ENCODE assay signal across 11 cellular contexts in the genomic region with DNA sequence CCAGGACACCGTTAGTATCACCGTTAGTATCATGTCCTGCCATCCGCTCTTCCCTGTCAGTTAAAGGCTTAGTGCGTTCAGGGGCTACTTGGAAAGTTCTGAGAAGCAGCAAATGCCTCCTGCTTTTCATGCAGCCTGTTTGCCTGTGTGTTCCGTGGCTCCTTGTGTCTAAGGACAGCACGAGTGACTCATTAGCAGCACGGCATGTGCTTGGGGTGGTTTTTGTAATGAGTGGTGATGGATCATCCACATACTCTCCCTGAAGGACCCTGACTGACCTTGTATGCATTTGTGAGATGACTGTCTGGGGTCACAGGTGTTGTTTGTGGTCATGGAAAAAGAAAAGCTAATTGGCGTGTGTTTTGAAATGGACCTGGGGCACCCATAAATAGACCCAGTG.
DNase-seq lines count a peak whose midpoint lies in the region; ATAC-seq, FAIRE-seq and TF ChIP-seq lines count a peak whose summit lies in the region.
"Had no signal": no experiment of that assay in that cellular context is flagged by ENCODE, and none has a peak within 500 bp of the region (broad histone marks: within the 10 kb centered on the region; RNA-seq: fewer than 3 reads in every experiment).

No MANE protein-coding gene starts in this region.

- no peaks in the 10 kb centered on the region for H3K9me3 ChIP-seq in skeletal muscle satellite cell (replicated peaks; ENCODE audit: low read length)

- FAIRE-seq in H54 (lab: Jason Lieb, UNC): no peak

- no peak overlapping the region for H3K4me3 Mint-ChIP-seq in endothelial cell (ENCODE audit: unreplicated experiment)
- no peak overlapping the region for H3K4me3 Mint-ChIP-seq in stimulated activated naive B cell treated with anti-CD40 and anti-IgM and Interleukin-4, amounts not matched to agents 10 μg/mL and 1 μg/mL and 100 μg/mL, for 72 hours
- no peak overlapping the region for H3K4me3 Mint-ChIP-seq in stimulated activated naive CD8-positive, alpha-beta T cell treated with anti-CD3 and anti-CD28 coated beads, Interleukin-15, amount 100 ng/mL, for 72 hours

- H3K4me1 ChIP-seq in skeletal muscle satellite cell (ENCODE audit: control insufficient read depth, insufficient read depth, low read length): peaks cover 17% of the 10 kb centered on the region

- H3K9me3 Mint-ChIP-seq in endothelial cell (ENCODE audit: unreplicated experiment): no peaks in the 10 kb centered on the region
- H3K9me3 Mint-ChIP-seq in stimulated activated naive B cell treated with anti-CD40 and anti-IgM and Interleukin-4, amounts not matched to agents 10 μg/mL and 1 μg/mL and 100 μg/mL, for 72 hours: no peaks in the 10 kb centered on the region
- H3K9me3 Mint-ChIP-seq in stimulated activated naive CD8-positive, alpha-beta T cell treated with anti-CD3 and anti-CD28 coated beads, Interleukin-15, amount 100 ng/mL, for 72 hours: no peaks in the 10 kb centered on the region

- no peaks in the 10 kb centered on the region for H3K27me3 ChIP-seq in brain microvascular endothelial cell (replicated peaks)
- H3K27me3 ChIP-seq in skeletal muscle satellite cell (ENCODE audit: control insufficient read depth, insufficient read depth, low read length): no peaks in the 10 kb centered on the region

- peak overlapping the region; percentile 12 for H3K4me2 ChIP-seq in skeletal muscle satellite cell (ENCODE audit: low read length)

- peaks cover 32% of the 10 kb centered on the region for H3K4me1 Mint-ChIP-seq in endothelial cell (ENCODE audit: unreplicated experiment)
- no peaks in the 10 kb centered on the region for H3K4me1 Mint-ChIP-seq in stimulated activated naive B cell treated with anti-CD40 and anti-IgM and Interleukin-4, amounts not matched to agents 10 μg/mL and 1 μg/mL and 100 μg/mL, for 72 hours
- H3K4me1 Mint-ChIP-seq in stimulated activated naive CD8-positive, alpha-beta T cell treated with anti-CD3 and anti-CD28 coated beads, Interleukin-15, amount 100 ng/mL, for 72 hours: no peaks in the 10 kb centered on the region

- in situ Hi-C loops in brain microvascular endothelial cell (cut with HindIII; ENCODE audit: low pct_ligation_motif_present, low sequenced_read_pairs): loop anchor here (25.0 kb wide), 1 partner anchor 144 kb away; no protein-coding TSS in a partner anchor

- DNase-seq in H54 (ENCODE audit: insufficient read length, low spot score) (peak; percentile 51), brain microvascular endothelial cell (peak; percentile 90), hepatic stellate cell (ENCODE audit: low spot score) (peak; percentile 75), endothelial cell (ENCODE audit: low spot score) (no peak)
- no peak for DNase-seq in stimulated activated naive B cell treated with anti-CD40 and anti-IgM and Interleukin-4, amounts not matched to agents 10 μg/mL and 1 μg/mL and 100 μg/mL, for 72 hours
- no peak for DNase-seq in stimulated activated naive CD8-positive, alpha-beta T cell treated with anti-CD3 and anti-CD28 coated beads, Interleukin-15, amount 100 ng/mL, for 72 hours
- DNase-seq: activated CD4-positive, CD25-positive, alpha-beta regulatory T cell; activated naive CD4-positive, alpha-beta T cell treated with anti-CD3 and anti-CD28 coated beads, Interleukin-2, amount 50 U/mL, for 16 hours; DND-41 had no signal

- no peaks in the 10 kb centered on the region for H3K36me3 Mint-ChIP-seq in endothelial cell (ENCODE audit: low read depth, unreplicated experiment)
- no peaks in the 10 kb centered on the region for H3K36me3 Mint-ChIP-seq in stimulated activated naive B cell treated with anti-CD40 and anti-IgM and Interleukin-4, amounts not matched to agents 10 μg/mL and 1 μg/mL and 100 μg/mL, for 72 hours

- H3K27ac Mint-ChIP-seq in endothelial cell (ENCODE audit: unreplicated experiment): no peak overlapping the region
- no peak overlapping the region for H3K27ac Mint-ChIP-seq in stimulated activated naive B cell treated with anti-CD40 and anti-IgM and Interleukin-4, amounts not matched to agents 10 μg/mL and 1 μg/mL and 100 μg/mL, for 72 hours
- no peak overlapping the region for H3K27ac Mint-ChIP-seq in stimulated activated naive CD8-positive, alpha-beta T cell treated with anti-CD3 and anti-CD28 coated beads, Interleukin-15, amount 100 ng/mL, for 72 hours

- H3K27me3 Mint-ChIP-seq in endothelial cell (ENCODE audit: unreplicated experiment): peaks cover 2% of the 10 kb centered on the region
- peaks cover 0 to 6% of the 10 kb centered on the region in 2 donors for H3K27me3 Mint-ChIP-seq in stimulated activated naive B cell treated with anti-CD40 and anti-IgM and Interleukin-4, amounts not matched to agents 10 μg/mL and 1 μg/mL and 100 μg/mL, for 72 hours
- peaks cover under 1% of the 10 kb centered on the region for H3K27me3 Mint-ChIP-seq in stimulated activated naive CD8-positive, alpha-beta T cell treated with anti-CD3 and anti-CD28 coated beads, Interleukin-15, amount 100 ng/mL, for 72 hours

- peak overlapping the region; percentile 56 for H3K27ac ChIP-seq in brain microvascular endothelial cell

- TF ChIP-seq POLR2A in H54 (IDR thresholded peaks at IDR 0.05; ENCODE audit: low read depth, low read length): no peak

- TF ChIP-seq CTCF in brain microvascular endothelial cell (IDR thresholded peaks at IDR 0.05; ENCODE audit: low read depth, low read length, missing control alignments): no peak
- no peak for TF ChIP-seq CTCF in endothelial cell (IDR thresholded peaks at IDR 0.05; ENCODE audit: unreplicated experiment)

- ATAC-seq in HG02571 (IDR thresholded peaks at IDR 0.05; ENCODE audit: unreplicated experiment): no peak
- no peak for ATAC-seq in stimulated activated naive B cell treated with anti-CD40 and anti-IgM and Interleukin-4, amounts not matched to agents 10 μg/mL and 1 μg/mL and 100 μg/mL, for 72 hours (replicated peaks)
- no peak for ATAC-seq in stimulated activated naive CD8-positive, alpha-beta T cell treated with anti-CD3 and anti-CD28 coated beads, Interleukin-15, amount 100 ng/mL, for 72 hours

- no peak overlapping the region for H3K4me3 ChIP-seq in brain microvascular endothelial cell (ENCODE audit: low read depth, low read length)
- no peak overlapping the region for H3K4me3 ChIP-seq in skeletal muscle satellite cell (ENCODE audit: low read length)

- no peaks in the 10 kb centered on the region for H3K36me3 ChIP-seq in brain microvascular endothelial cell (replicated peaks)
- H3K36me3 ChIP-seq in skeletal muscle satellite cell (ENCODE audit: insufficient read depth, low read length): no peaks in the 10 kb centered on the region

- peak overlapping the region; percentile 17 for H3K9ac ChIP-seq in skeletal muscle satellite cell (ENCODE audit: low read depth, low read length)

Comparison
In these comparisons a context has a peak if more than half of its experiments do, and no peak if none do; other contexts are left out.
1. DNase-seq: peak in H54 (single experiment), brain microvascular endothelial cell (single experiment) and hepatic stellate cell (single experiment); none in endothelial cell (single experiment), stimulated activated naive B cell treated with anti-CD40 and anti-IgM and Interleukin-4, amounts not matched to agents 10 μg/mL and 1 μg/mL and 100 μg/mL, for 72 hours (single experiment) and stimulated activated naive CD8-positive, alpha-beta T cell treated with anti-CD3 and anti-CD28 coated beads, Interleukin-15, amount 100 ng/mL, for 72 hours (0 of 2).